In the genomic region with DNA sequence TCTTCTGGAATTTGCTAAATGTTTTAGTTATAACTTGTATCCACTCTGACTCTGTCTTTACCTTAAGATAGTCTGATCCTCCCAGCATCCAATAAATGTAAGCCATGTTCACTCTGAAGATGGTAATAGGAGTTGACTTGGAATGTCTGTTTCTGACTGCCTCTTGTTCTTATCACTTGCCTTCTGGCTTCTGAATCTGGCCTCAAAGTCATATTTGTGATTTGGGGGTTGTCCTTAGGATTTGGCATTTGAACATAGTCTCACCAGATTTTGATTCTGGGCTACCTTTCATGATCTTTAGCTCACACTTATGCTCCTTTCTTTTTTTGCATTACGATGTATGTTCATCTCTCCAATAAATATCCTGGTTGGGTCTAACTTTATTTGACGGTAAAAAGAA, we compare ENCODE assay signal across 29 cellular contexts.
"Had no signal": no experiment of that assay in that cellular context is flagged by ENCODE, and none has a peak within 500 bp of the region (broad histone marks: within the 10 kb centered on the region; RNA-seq: fewer than 3 reads in every experiment).

No MANE protein-coding gene starts in this region.

- FAIRE-seq: urothelium cell line had no signal

- H3K4me3 ChIP-seq: stomach, suprapubic skin, testis, thoracic aorta, thyroid gland, tibial artery, tibial nerve, transverse colon, upper lobe of left lung, upper lobe of right lung, uterus, vagina had no signal

- H3K27ac Mint-ChIP-seq: stimulated activated effector memory CD8-positive, alpha-beta T cell treated with anti-CD3 and anti-CD28 coated beads, Interleukin-12 subunit alpha, Interleukin-12 subunit beta, amount 100 ng/mL, for 72 hours; stimulated activated memory B cell treated with anti-CD40 and anti-IgM and Interleukin-4, amounts not matched to agents 10 μg/mL and 1 μg/mL and 100 μg/mL, for 72 hours; stimulated activated naive B cell treated with anti-CD40 and anti-IgM and Interleukin-4, amounts not matched to agents 10 μg/mL and 1 μg/mL and 100 μg/mL, for 72 hours; stimulated activated naive CD8-positive, alpha-beta T cell treated with anti-CD3 and anti-CD28 coated beads, Interleukin-15, Interleukin-2, amounts not matched to agents 100 ng/mL and 50 ng/mL, for 24 hours; type B pancreatic cell had no signal

- H3K36me3 ChIP-seq: stomach, suprapubic skin, thoracic aorta, thyroid gland, tibial artery, tibial nerve, transverse colon, upper lobe of left lung, upper lobe of right lung, uterus, vagina had no signal

- ATAC-seq: stimulated activated effector memory CD8-positive, alpha-beta T cell treated with anti-CD3 and anti-CD28 coated beads, Interleukin-12 subunit alpha, Interleukin-12 subunit beta, amount 100 ng/mL, for 72 hours; stimulated activated memory B cell treated with anti-CD40 and anti-IgM and Interleukin-4, amounts not matched to agents 10 μg/mL and 1 μg/mL and 100 μg/mL, for 72 hours; stimulated activated naive B cell treated with anti-CD40 and anti-IgM and Interleukin-4, amounts not matched to agents 10 μg/mL and 1 μg/mL and 100 μg/mL, for 72 hours; stimulated activated naive CD8-positive, alpha-beta T cell treated with anti-CD3 and anti-CD28 coated beads, Interleukin-15, amount 100 ng/mL, for 72 hours; stimulated activated naive CD8-positive, alpha-beta T cell treated with anti-CD3 and anti-CD28 coated beads, Interleukin-15, Interleukin-2, amounts not matched to agents 100 U/mL and 50 U/mL, for 24 hours; upper lobe of right lung had no signal

- H3K27me3 ChIP-seq: stomach, suprapubic skin, testis, thyroid gland, tibial artery, tibial nerve, transverse colon, upper lobe of left lung, upper lobe of right lung, uterus, vagina had no signal

- H3K4me1 ChIP-seq: stomach, suprapubic skin, testis, thyroid gland, tibial artery, tibial nerve, transverse colon, upper lobe of left lung, upper lobe of right lung, uterus, vagina had no signal

- H3K4me3 Mint-ChIP-seq: stimulated activated effector memory CD8-positive, alpha-beta T cell treated with anti-CD3 and anti-CD28 coated beads, Interleukin-12 subunit alpha, Interleukin-12 subunit beta, amount 100 ng/mL, for 72 hours; stimulated activated memory B cell treated with anti-CD40 and anti-IgM and Interleukin-4, amounts not matched to agents 10 μg/mL and 1 μg/mL and 100 μg/mL, for 72 hours; stimulated activated naive B cell treated with anti-CD40 and anti-IgM and Interleukin-4, amounts not matched to agents 10 μg/mL and 1 μg/mL and 100 μg/mL, for 72 hours; stimulated activated naive CD8-positive, alpha-beta T cell treated with anti-CD3 and anti-CD28 coated beads, Interleukin-15, amount 100 ng/mL, for 72 hours; stimulated activated naive CD8-positive, alpha-beta T cell treated with anti-CD3 and anti-CD28 coated beads, Interleukin-15, Interleukin-2, amounts not matched to agents 100 ng/mL and 50 ng/mL, for 24 hours; type B pancreatic cell had no signal

- H3K27me3 Mint-ChIP-seq: stimulated activated naive CD8-positive, alpha-beta T cell treated with anti-CD3 and anti-CD28 coated beads, Interleukin-15, amount 100 ng/mL, for 72 hours; type B pancreatic cell had no signal

- H3K9me3 Mint-ChIP-seq: stimulated activated effector memory CD8-positive, alpha-beta T cell treated with anti-CD3 and anti-CD28 coated beads, Interleukin-12 subunit alpha, Interleukin-12 subunit beta, amount 100 ng/mL, for 72 hours; stimulated activated memory B cell treated with anti-CD40 and anti-IgM and Interleukin-4, amounts not matched to agents 10 μg/mL and 1 μg/mL and 100 μg/mL, for 72 hours; stimulated activated naive CD8-positive, alpha-beta T cell treated with anti-CD3 and anti-CD28 coated beads, Interleukin-15, amount 100 ng/mL, for 72 hours; stimulated activated naive CD8-positive, alpha-beta T cell treated with anti-CD3 and anti-CD28 coated beads, Interleukin-15, Interleukin-2, amounts not matched to agents 100 ng/mL and 50 ng/mL, for 24 hours; type B pancreatic cell had no signal

- H3K27ac ChIP-seq: stomach, suprapubic skin, testis, thoracic aorta, thyroid gland, tibial artery, tibial nerve, transverse colon, upper lobe of left lung, upper lobe of right lung, uterus, vagina had no signal

- H3K4me1 Mint-ChIP-seq: stimulated activated effector memory CD8-positive, alpha-beta T cell treated with anti-CD3 and anti-CD28 coated beads, Interleukin-12 subunit alpha, Interleukin-12 subunit beta, amount 100 ng/mL, for 72 hours; stimulated activated memory B cell treated with anti-CD40 and anti-IgM and Interleukin-4, amounts not matched to agents 10 μg/mL and 1 μg/mL and 100 μg/mL, for 72 hours; stimulated activated naive B cell treated with anti-CD40 and anti-IgM and Interleukin-4, amounts not matched to agents 10 μg/mL and 1 μg/mL and 100 μg/mL, for 72 hours; stimulated activated naive CD8-positive, alpha-beta T cell treated with anti-CD3 and anti-CD28 coated beads, Interleukin-15, amount 100 ng/mL, for 72 hours had no signal

- DNase-seq: stimulated activated CD4-positive, alpha-beta T cell treated with anti-CD3 and anti-CD28 coated beads, Interleukin-2, amount 100 ng/mL, for 48 hours; stimulated activated CD4-positive, alpha-beta T cell treated with anti-CD3 and anti-CD28 coated beads, Interleukin-4, amount 100 ng/mL, for 1 hour; stimulated activated CD4-positive, alpha-beta T cell treated with anti-CD3 and anti-CD28 coated beads, Interleukin-4, amount 100 ng/mL, for 24 hours; stimulated activated CD4-positive, alpha-beta T cell treated with anti-CD3 and anti-CD28 coated beads, Interleukin-4, amount 100 ng/mL, for 4 hours; stimulated activated CD8-positive, alpha-beta memory T cell treated with anti-CD3 and anti-CD28 coated beads, Interleukin-4, amount 100 ng/mL, for 48 hours; stimulated activated naive B cell treated with anti-CD40 and anti-IgM and Interleukin-4, amounts not matched to agents 10 μg/mL and 1 μg/mL and 100 μg/mL, for 72 hours; stimulated activated naive CD4-positive, alpha-beta T cell; stimulated activated naive CD4-positive, alpha-beta T cell treated with Interleukin-2 at 50 U/mL for 16 hours; stimulated activated naive CD8-positive, alpha-beta T cell treated with anti-CD3 and anti-CD28 coated beads, Interleukin-15, amount 100 ng/mL, for 72 hours; stimulated activated naive CD8-positive, alpha-beta T cell treated with anti-CD3 and anti-CD28 coated beads, Interleukin-15, Interleukin-2, amounts not matched to agents 100 U/mL and 50 U/mL, for 24 hours; stomach; substantia nigra; testis; thyroid gland; tibial artery; transverse colon; trophoblast cell; upper lobe of left lung; upper lobe of right lung; uterus had no signal

- H3K36me3 Mint-ChIP-seq: stimulated activated effector memory CD8-positive, alpha-beta T cell treated with anti-CD3 and anti-CD28 coated beads, Interleukin-12 subunit alpha, Interleukin-12 subunit beta, amount 100 ng/mL, for 72 hours; stimulated activated memory B cell treated with anti-CD40 and anti-IgM and Interleukin-4, amounts not matched to agents 10 μg/mL and 1 μg/mL and 100 μg/mL, for 72 hours; type B pancreatic cell had no signal

- H3K9me3 ChIP-seq: stomach, suprapubic skin, testis, thoracic aorta, thyroid gland, tibial artery, tibial nerve, transverse colon, upper lobe of left lung, upper lobe of right lung, uterus, vagina had no signal
